In genomic region chr3:50292924-50293801, GRCh38 we compare ENCODE assay signal across 8 cellular contexts.
A peak's percentile ranks its signal among the peaks of the same experiment; 100 is the strongest.
DNase-seq lines count a peak whose midpoint lies in the region; ATAC-seq and TF ChIP-seq lines count a peak whose summit lies in the region.

No MANE protein-coding gene starts in this region.

- no peaks in the 10 kb centered on the region for H3K9me3 Mint-ChIP-seq in nephron

- peak overlapping the region; percentile 83 to 90 (median 88) for H3K4me3 Mint-ChIP-seq in nephron

- TF ChIP-seq CTCF in C4-2B (conservative IDR thresholded peaks at IDR 0.05) (no peak), nephron (IDR thresholded peaks at IDR 0.05; ENCODE audit: unreplicated experiment in 3 of 3) (no peak)

- peaks cover 10% of the 10 kb centered on the region for H3K4me1 ChIP-seq in NT2/D1 (ENCODE audit: insufficient read depth, insufficient read length)
- H3K4me1 ChIP-seq in effector memory CD4-positive, alpha-beta T cell (ENCODE audit: control insufficient read depth, insufficient read depth, low read length, poor library complexity, severe bottlenecking): peaks cover 20% of the 10 kb centered on the region

- ATAC-seq in GM18517 (IDR thresholded peaks at IDR 0.05; ENCODE audit: unreplicated experiment): no peak

- H3K27ac Mint-ChIP-seq in nephron: peak overlapping the region; percentile 89 to 97 (median 94)

- peaks cover 14% of the 10 kb centered on the region for H3K4me1 Mint-ChIP-seq in nephron

- H3K36me3 ChIP-seq in NT2/D1 (ENCODE audit: insufficient read depth, insufficient read length, low read length): peaks cover 35% of the 10 kb centered on the region
- peaks cover 22% of the 10 kb centered on the region for H3K36me3 ChIP-seq in effector memory CD4-positive, alpha-beta T cell (ENCODE audit: control insufficient read depth, insufficient read depth, low read length)

- peaks cover 3% of the 10 kb centered on the region for H3K27me3 Mint-ChIP-seq in nephron (ENCODE audit: low read depth)

- peak overlapping the region; percentile 99 for H3K27ac ChIP-seq in C4-2B
- H3K27ac ChIP-seq in effector memory CD4-positive, alpha-beta T cell (ENCODE audit: insufficient read depth, low read length, poor library complexity, severe bottlenecking): peak overlapping the region; percentile 76

- no peaks in the 10 kb centered on the region for H3K27me3 ChIP-seq in NT2/D1 (ENCODE audit: insufficient read depth, insufficient read length)
- H3K27me3 ChIP-seq in effector memory CD4-positive, alpha-beta T cell (replicated peaks; ENCODE audit: control insufficient read depth, insufficient read depth, low read length, poor library complexity, severe bottlenecking): no peaks in the 10 kb centered on the region

- H3K9ac ChIP-seq in NT2/D1 (ENCODE audit: insufficient read length, low read depth): peak overlapping the region; percentile 71

- H3K36me3 Mint-ChIP-seq in nephron (ENCODE audit: low read depth): no peaks in the 10 kb centered on the region

- peak overlapping the region; percentile 87 for H3K4me3 ChIP-seq in NT2/D1 (ENCODE audit: insufficient read length, low read depth)
- H3K4me3 ChIP-seq in effector memory CD4-positive, alpha-beta T cell (ENCODE audit: insufficient read depth, low read depth, low read length, poor library complexity, severe bottlenecking): no peak overlapping the region

- H3K9me3 ChIP-seq in NT2/D1 (ENCODE audit: insufficient read depth, low read length): no peaks in the 10 kb centered on the region
- no peaks in the 10 kb centered on the region for H3K9me3 ChIP-seq in effector memory CD4-positive, alpha-beta T cell (ENCODE audit: control insufficient read depth, low read length)

- no peak for DNase-seq in NT2/D1 (ENCODE audit: low read depth, low spot score)
- no peak for DNase-seq in effector memory CD4-positive, alpha-beta T cell
- DNase-seq in inferior parietal cortex (ENCODE audit: extremely low spot score): no peak
- DNase-seq in HCEC 1CT: no peak
- no peak for DNase-seq in SW480 (ENCODE audit: low spot score)
